Comparison of ENCODE assay signal across 14 cellular contexts in genomic region chr7:152602962-152603361, GRCh38.
DNase-seq lines count a peak whose midpoint lies in the region; ATAC-seq and TF ChIP-seq lines count a peak whose summit lies in the region.
"Had no signal": no experiment of that assay in that cellular context is flagged by ENCODE, and none has a peak within 500 bp of the region (broad histone marks: within the 10 kb centered on the region; RNA-seq: fewer than 3 reads in every experiment).

No MANE protein-coding gene starts in this region.

- in situ Hi-C loops in GM23248 (cut with MboI) = no loop called here

- DNase-seq in GM23248 (no peak), amniotic epithelial cell (ENCODE audit: low read depth) (peak; percentile 61), fibroblast of pulmonary artery (ENCODE audit: low read depth) (peak; percentile 61), retinal pigment epithelial cell (ENCODE audit: low read depth) (peak; percentile 15), putamen (ENCODE audit: low spot score) (no peak), NCI-H69 (lab: John Stamatoyannopoulos, UW) (no peak)
- no peak for DNase-seq in activated naive CD4-positive, alpha-beta T cell treated with Interleukin-2 at 50 U/mL for 16 hours
- DNase-seq: AML-193; CD4-positive, alpha-beta T cell; NCI-H146; NCI-H2107 had no signal

- WGBS in GM23248 (ENCODE audit: low coverage in 1 of 2, low lambda C conversion rate in 2 of 2, missing lambda C conversion rate in 2 of 2), 2 experiments = 60 to 65% methylated on average over 6 of the region's 6 CpGs

- TF ChIP-seq CTCF in fibroblast of pulmonary artery (IDR thresholded peaks at IDR 0.05; ENCODE audit: low read length, missing control alignments) (no peak), retinal pigment epithelial cell (conservative IDR thresholded peaks at IDR 0.05; ENCODE audit: low read depth, low read length) (no peak)

- no peaks in the 10 kb centered on the region for H3K9me2 ChIP-seq in GM23248 (ENCODE audit: insufficient read depth)

- H3K9me3 ChIP-seq in GM23248 (ENCODE audit: low read depth) = no peaks in the 10 kb centered on the region

- no peaks in the 10 kb centered on the region for H3K27me3 ChIP-seq in GM23248 (replicated peaks; ENCODE audit: insufficient read depth)

- H3K27ac ChIP-seq in GM23248 = no peak overlapping the region
- H3K27ac ChIP-seq: SK-N-MC had no signal

- peaks cover 1% of the 10 kb centered on the region for H3K4me1 ChIP-seq in GM23248 (ENCODE audit: insufficient read depth)

- no peak overlapping the region for H3K9ac ChIP-seq in GM23248

- peak overlapping the region; percentile 7 for H3K4me2 ChIP-seq in GM23248 (ENCODE audit: unreplicated experiment)

- H3K4me3 ChIP-seq in GM23248 = no peak overlapping the region
- H3K4me3 ChIP-seq in fibroblast of pulmonary artery (replicated peaks; ENCODE audit: low read depth, low read length) = no peak overlapping the region
- H3K4me3 ChIP-seq in retinal pigment epithelial cell (ENCODE audit: low read length) = no peak overlapping the region
- H3K4me3 ChIP-seq: SK-N-MC had no signal

- H2AFZ ChIP-seq in GM23248 = no peak overlapping the region

- no peaks in the 10 kb centered on the region for H3K36me3 ChIP-seq in GM23248 (ENCODE audit: low read depth)

- H3K79me2 ChIP-seq in GM23248 (ENCODE audit: insufficient read depth) = no peaks in the 10 kb centered on the region

- H3F3A ChIP-seq in GM23248 (ENCODE audit: insufficient read depth) = no peaks in the 10 kb centered on the region

- ATAC-seq in HG03439 (IDR thresholded peaks at IDR 0.05; ENCODE audit: unreplicated experiment) = no peak
- ATAC-seq: Right ventricle myocardium inferior had no signal

- H4K20me1 ChIP-seq in GM23248 (ENCODE audit: insufficient read depth) = no peaks in the 10 kb centered on the region

Comparison
In these comparisons a context has a peak if more than half of its experiments do, and no peak if none do; other contexts are left out.
1. DNase-seq: peak in amniotic epithelial cell (single experiment), fibroblast of pulmonary artery (single experiment) and retinal pigment epithelial cell (single experiment); none in GM23248 (single experiment), putamen (single experiment), NCI-H69 (single experiment) and activated naive CD4-positive, alpha-beta T cell treated with Interleukin-2 at 50 U/mL for 16 hours (single experiment).